In genomic region chrX:48475774-48476577, GRCh38 we compare ENCODE assay signal across 1 cellular context.
TF ChIP-seq lines count a peak whose summit lies in the region.

Gene FTSJ1 (plus strand): TSS chrX:48476199. CDS start chrX:48478048, 1,849 bp downstream.

TF ChIP-seq in GM12878, 131 proteins besides CTCF, POLR2A, EP300 and RAD21 (continued from another document):
- TF ChIP-seq ZBTB4 (CRISPR knock-in tag; IDR thresholded peaks at IDR 0.05) = no peak
- no peak for TF ChIP-seq POU2F2 (IDR thresholded peaks at IDR 0.05; ENCODE audit: borderline replicate concordance, low read depth, low read length)
